In genomic region chr22:44525872-44526271, GRCh38 we compare ENCODE assay signal across 21 cellular contexts.
"Had no signal": no experiment of that assay in that cellular context is flagged by ENCODE, and none has a peak within 500 bp of the region (broad histone marks: within the 10 kb centered on the region; RNA-seq: fewer than 3 reads in every experiment).

No MANE protein-coding gene starts in this region.

- H3K36me3 ChIP-seq: colonic mucosa, gastrocnemius medialis, left lung, neutrophil, prostate gland, right atrium auricular region, sigmoid colon, tibial artery had no signal

- H3K27me3 ChIP-seq: colonic mucosa, neutrophil, right atrium auricular region, sigmoid colon, testis had no signal

- H3K4me1 ChIP-seq: colonic mucosa, gastrocnemius medialis, left lung, prostate gland, testis, tibial artery had no signal

- H3K9me3 ChIP-seq: colonic mucosa, gastrocnemius medialis, left lung, mucosa of descending colon, neutrophil, prostate gland, right atrium auricular region, sigmoid colon, testis, tibial artery had no signal

- ATAC-seq: effector memory CD8-positive, alpha-beta T cell; gastrocnemius medialis; mucosa of descending colon; natural killer cell treated with Interleukin-12 subunit alpha and Interleukin-12 subunit beta and Interleukin-15 and Interleukin-18, amount 100 ng/mL, for 72 hours; stimulated activated effector memory CD8-positive, alpha-beta T cell treated with anti-CD3 and anti-CD28 coated beads, Interleukin-12 subunit alpha, Interleukin-12 subunit beta, amount 100 ng/mL, for 72 hours had no signal

- DNase-seq: colonic mucosa; effector memory CD8-positive, alpha-beta T cell; gastrocnemius medialis; hippocampal formation; left cardiac atrium; mesenchymal stem cell; mucosa of descending colon; naive B cell; sigmoid colon; stimulated activated CD4-positive, alpha-beta T cell treated with anti-CD3 and anti-CD28 coated beads, Interleukin-2, amount 100 ng/mL, for 24 hours; stimulated activated CD4-positive, alpha-beta T cell treated with anti-CD3 and anti-CD28 coated beads, Interleukin-4, amount 100 ng/mL, for 24 hours; stimulated activated naive CD4-positive, alpha-beta T cell treated with Interleukin-2 at 50 U/mL for 16 hours; substantia nigra had no signal

- H3K27ac ChIP-seq: colonic mucosa, gastrocnemius medialis, left lung, neutrophil, prostate gland, right atrium auricular region, sigmoid colon, testis, tibial artery had no signal

- H3K4me3 ChIP-seq: colonic mucosa, gastrocnemius medialis, left lung, mucosa of descending colon, prostate gland, right atrium auricular region, sigmoid colon, testis, tibial artery had no signal
